18 cellular contexts compared by ENCODE assay signal in genomic region chr12:82663893-82664292, GRCh38.
"Had no signal": no experiment of that assay in that cellular context is flagged by ENCODE, and none has a peak within 500 bp of the region (broad histone marks: within the 10 kb centered on the region; RNA-seq: fewer than 3 reads in every experiment).

No MANE protein-coding gene starts in this region.

- H3K36me3 ChIP-seq: right atrium auricular region, sigmoid colon, transverse colon had no signal

- H3K9me3 ChIP-seq: right atrium auricular region, sigmoid colon, testis, transverse colon had no signal

- H3K27ac ChIP-seq: coronary artery, foreskin keratinocyte, right atrium auricular region, sigmoid colon, skin epidermis, testis, transverse colon had no signal

- H3K4me3 Mint-ChIP-seq: endodermal cell; natural killer cell treated with Interleukin-12 subunit alpha and Interleukin-12 subunit beta and Interleukin-15 and Interleukin-18, amount 100 ng/mL, for 72 hours; stimulated activated naive B cell treated with anti-CD40 and anti-IgM and Interleukin-4, amounts not matched to agents 10 μg/mL and 1 μg/mL and 100 μg/mL, for 72 hours; stimulated activated naive CD8-positive, alpha-beta T cell treated with anti-CD3 and anti-CD28 coated beads, Interleukin-15, amount 100 ng/mL, for 72 hours had no signal

- H3K27me3 ChIP-seq: foreskin keratinocyte, right atrium auricular region, sigmoid colon, testis, transverse colon had no signal

- H3K4me1 ChIP-seq: foreskin keratinocyte, right atrium auricular region, testis had no signal

- H3K4me1 Mint-ChIP-seq: stimulated activated naive B cell treated with anti-CD40 and anti-IgM and Interleukin-4, amounts not matched to agents 10 μg/mL and 1 μg/mL and 100 μg/mL, for 72 hours; stimulated activated naive CD8-positive, alpha-beta T cell treated with anti-CD3 and anti-CD28 coated beads, Interleukin-15, amount 100 ng/mL, for 72 hours had no signal

- H3K36me3 Mint-ChIP-seq: natural killer cell treated with Interleukin-12 subunit alpha and Interleukin-12 subunit beta and Interleukin-15 and Interleukin-18, amount 100 ng/mL, for 72 hours; stimulated activated naive B cell treated with anti-CD40 and anti-IgM and Interleukin-4, amounts not matched to agents 10 μg/mL and 1 μg/mL and 100 μg/mL, for 72 hours had no signal

- DNase-seq: effector CD4-positive, alpha-beta T cell; endodermal cell; erythroblast; foreskin keratinocyte; hippocampal formation; mammary epithelial cell; sigmoid colon; stimulated activated CD4-positive, alpha-beta T cell treated with anti-CD3 and anti-CD28 coated beads, Interleukin-2, amount 100 ng/mL, for 24 hours; stimulated activated CD4-positive, alpha-beta T cell treated with anti-CD3 and anti-CD28 coated beads, Interleukin-4, amount 100 ng/mL, for 4 hours; stimulated activated naive B cell treated with anti-CD40 and anti-IgM and Interleukin-4, amounts not matched to agents 10 μg/mL and 1 μg/mL and 100 μg/mL, for 72 hours; stimulated activated naive CD8-positive, alpha-beta T cell treated with anti-CD3 and anti-CD28 coated beads, Interleukin-15, amount 100 ng/mL, for 72 hours; testis; transverse colon had no signal

- H3K27ac Mint-ChIP-seq: endodermal cell; natural killer cell treated with Interleukin-12 subunit alpha and Interleukin-12 subunit beta and Interleukin-15 and Interleukin-18, amount 100 ng/mL, for 72 hours; stimulated activated naive B cell treated with anti-CD40 and anti-IgM and Interleukin-4, amounts not matched to agents 10 μg/mL and 1 μg/mL and 100 μg/mL, for 72 hours; stimulated activated naive CD8-positive, alpha-beta T cell treated with anti-CD3 and anti-CD28 coated beads, Interleukin-15, amount 100 ng/mL, for 72 hours had no signal

- H3K4me3 ChIP-seq: coronary artery, right atrium auricular region, sigmoid colon, skin epidermis, testis, transverse colon had no signal

- ATAC-seq: foreskin keratinocyte; left lobe of liver; natural killer cell treated with Interleukin-12 subunit alpha and Interleukin-12 subunit beta and Interleukin-15 and Interleukin-18, amount 100 ng/mL, for 72 hours; stimulated activated naive B cell treated with anti-CD40 and anti-IgM and Interleukin-4, amounts not matched to agents 10 μg/mL and 1 μg/mL and 100 μg/mL, for 72 hours; stimulated activated naive CD8-positive, alpha-beta T cell treated with anti-CD3 and anti-CD28 coated beads, Interleukin-15, amount 100 ng/mL, for 72 hours had no signal
